1 cellular context compared by ENCODE assay signal in the genomic region with DNA sequence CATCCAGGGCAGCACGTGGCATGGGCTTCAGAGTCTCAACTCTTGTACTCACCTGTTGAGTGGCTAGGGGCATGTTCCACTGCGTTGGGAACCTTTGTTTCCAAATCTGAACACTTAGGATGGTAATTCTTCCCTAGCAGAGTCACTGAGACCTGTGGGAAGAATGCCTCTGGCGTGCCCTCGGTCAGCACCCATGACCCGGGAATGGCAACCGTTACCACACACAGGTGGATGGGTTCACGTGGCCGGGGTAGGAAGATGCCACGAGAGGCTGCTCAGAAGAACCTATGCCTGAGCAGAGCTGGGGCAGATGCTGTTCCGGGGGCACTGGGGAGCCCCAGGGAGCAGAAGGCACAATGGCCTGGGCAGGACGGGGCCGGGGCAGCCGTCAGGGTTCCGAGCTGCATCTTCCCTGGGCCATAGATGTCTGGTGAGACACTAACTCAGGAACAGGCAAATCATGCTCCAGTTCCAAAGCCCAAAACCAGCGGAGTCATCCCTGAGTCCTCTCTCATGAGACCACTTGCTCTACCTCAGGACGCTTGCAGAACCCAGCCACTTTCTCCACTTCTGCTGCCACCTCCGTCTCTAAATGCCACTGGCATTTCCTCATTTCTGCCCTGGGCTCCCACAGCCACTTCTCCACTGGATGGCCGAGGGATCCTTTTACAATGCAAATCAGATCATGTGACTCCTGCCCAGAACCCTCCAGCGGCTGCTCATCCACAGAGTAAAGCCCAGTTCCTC.
TF ChIP-seq lines count a peak whose summit lies in the region.

No MANE protein-coding gene starts in this region.

TF ChIP-seq in H1, 55 proteins besides CTCF, POLR2A, EP300 and RAD21:
- no peak for TF ChIP-seq SIN3A (conservative IDR thresholded peaks at IDR 0.05 in 1 of 2, IDR thresholded peaks at IDR 0.05 in 1 of 2; ENCODE audit: low read depth in 1 of 2, low read length in 2 of 2)
- TF ChIP-seq, protein P1, sequence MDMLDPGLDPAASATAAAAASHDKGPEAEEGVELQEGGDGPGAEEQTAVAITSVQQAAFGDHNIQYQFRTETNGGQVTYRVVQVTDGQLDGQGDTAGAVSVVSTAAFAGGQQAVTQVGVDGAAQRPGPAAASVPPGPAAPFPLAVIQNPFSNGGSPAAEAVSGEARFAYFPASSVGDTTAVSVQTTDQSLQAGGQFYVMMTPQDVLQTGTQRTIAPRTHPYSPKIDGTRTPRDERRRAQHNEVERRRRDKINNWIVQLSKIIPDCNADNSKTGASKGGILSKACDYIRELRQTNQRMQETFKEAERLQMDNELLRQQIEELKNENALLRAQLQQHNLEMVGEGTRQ (IDR thresholded peaks at IDR 0.05; ENCODE audit: low read length) = peak; percentile 17; the same call in 1 of the 2 replicates
- no peak for TF ChIP-seq KDM4A (IDR thresholded peaks at IDR 0.05; ENCODE audit: low read depth, low read length, severe bottlenecking)
- no peak for TF ChIP-seq GABPA (IDR thresholded peaks at IDR 0.05; ENCODE audit: borderline replicate concordance, insufficient read depth, low read length)
